19 cellular contexts compared by ENCODE assay signal in genomic region chr5:109312695-109313094, GRCh38.
DNase-seq lines count a peak whose midpoint lies in the region; TF ChIP-seq lines count a peak whose summit lies in the region.
"Had no signal": no experiment of that assay in that cellular context is flagged by ENCODE, and none has a peak within 500 bp of the region (broad histone marks: within the 10 kb centered on the region; RNA-seq: fewer than 3 reads in every experiment).

No MANE protein-coding gene starts in this region.

- peak; percentile 27 for DNase-seq in DMS 273 (lab: John Stamatoyannopoulos, UW; ENCODE audit: unreplicated experiment)
- no peak for DNase-seq in DMS 273 treated with DMSO at 0.1 percent for 48 hours (lab: John Stamatoyannopoulos, UW)
- peak; percentile 59 for DNase-seq in NCI-H82 (lab: John Stamatoyannopoulos, UW)
- DNase-seq in NCI-H82 treated with DMSO at 0.1 percent for 48 hours (lab: John Stamatoyannopoulos, UW; ENCODE audit: unreplicated experiment), result no peak
- peak; percentile 34 for DNase-seq in esophagus muscularis mucosa (ENCODE audit: extremely low spot score)
- no peak for DNase-seq in progenitor cell of endocrine pancreas (ENCODE audit: low spot score, unreplicated experiment)
- no peak for DNase-seq in T-helper 9 cell
- no peak for DNase-seq in Peyer's patch
- DNase-seq: AML-193; Caco-2; CD4-positive, alpha-beta T cell; DMS53; DND-41; EL had no signal

- no peak for TF ChIP-seq EP300 in esophagus muscularis mucosa (IDR thresholded peaks at IDR 0.05)

- H3K36me3 ChIP-seq in esophagus muscularis mucosa (no peaks in the 10 kb centered on the region), Peyer's patch (no peaks in the 10 kb centered on the region)
- H3K36me3 ChIP-seq: HAP-1 had no signal

- H3K4me1 ChIP-seq in esophagus muscularis mucosa, result no peaks in the 10 kb centered on the region
- H3K4me1 ChIP-seq in Peyer's patch, result no peaks in the 10 kb centered on the region
- H3K4me1 ChIP-seq: A549, Caco-2, HAP-1 had no signal

- peaks cover 5% of the 10 kb centered on the region for H3K9me3 Mint-ChIP-seq in progenitor cell of endocrine pancreas (ENCODE audit: low read depth)
- H3K9me3 Mint-ChIP-seq: CD4-positive, alpha-beta T cell had no signal

- H3K9me3 ChIP-seq in esophagus muscularis mucosa (no peaks in the 10 kb centered on the region), Peyer's patch (no peaks in the 10 kb centered on the region)
- H3K9me3 ChIP-seq: A549, Caco-2, HAP-1 had no signal

- H3K4me3 ChIP-seq in esophagus muscularis mucosa (no peak overlapping the region), Peyer's patch (no peak overlapping the region)
- H3K4me3 ChIP-seq: A549, GM12878, HAP-1 had no signal

- peaks cover 21% of the 10 kb centered on the region for H3K4me1 Mint-ChIP-seq in progenitor cell of endocrine pancreas (ENCODE audit: low read depth)

- peak overlapping the region; percentile 91 for H3K27ac Mint-ChIP-seq in progenitor cell of endocrine pancreas
- H3K27ac Mint-ChIP-seq: CD4-positive, alpha-beta T cell had no signal

- no peak overlapping the region for H3K4me3 Mint-ChIP-seq in progenitor cell of endocrine pancreas (ENCODE audit: low read depth)
- H3K4me3 Mint-ChIP-seq: CD4-positive, alpha-beta T cell had no signal

- intact Hi-C loops in esophagus muscularis mucosa (cut with DNase I), result no loop called here

- H3K27me3 ChIP-seq in esophagus muscularis mucosa (no peaks in the 10 kb centered on the region), Peyer's patch (no peaks in the 10 kb centered on the region)

- TF ChIP-seq CTCF in esophagus muscularis mucosa (IDR thresholded peaks at IDR 0.05), result no peak
- no peak for TF ChIP-seq CTCF in progenitor cell of endocrine pancreas (IDR thresholded peaks at IDR 0.05; ENCODE audit: unreplicated experiment)
- no peak for TF ChIP-seq CTCF in Peyer's patch (IDR thresholded peaks at IDR 0.05)

- TF ChIP-seq POLR2A in esophagus muscularis mucosa (IDR thresholded peaks at IDR 0.05; ENCODE audit: low read depth) (no peak), Peyer's patch (IDR thresholded peaks at IDR 0.05) (no peak)

- no peak overlapping the region for H3K27ac ChIP-seq in esophagus muscularis mucosa (replicated peaks in 1 of 4)
- H3K27ac ChIP-seq in Peyer's patch, result no peak overlapping the region
- H3K27ac ChIP-seq: 22Rv1, A549, C4-2B had no signal

- WGBS in esophagus muscularis mucosa, result 93% methylated on average over 2 of the region's 2 CpGs

- no peaks in the 10 kb centered on the region for H3K36me3 Mint-ChIP-seq in progenitor cell of endocrine pancreas (ENCODE audit: insufficient read depth)

- H3K27me3 Mint-ChIP-seq in progenitor cell of endocrine pancreas, result no peaks in the 10 kb centered on the region
- H3K27me3 Mint-ChIP-seq: CD4-positive, alpha-beta T cell had no signal

Comparison
In these comparisons a context has a peak if more than half of its experiments do, and no peak if none do; other contexts are left out.
1. DNase-seq: peak in DMS 273 (single experiment), NCI-H82 (single experiment) and esophagus muscularis mucosa (single experiment); none in DMS 273 treated with DMSO at 0.1 percent for 48 hours (single experiment), NCI-H82 treated with DMSO at 0.1 percent for 48 hours (single experiment), progenitor cell of endocrine pancreas (single experiment), T-helper 9 cell (single experiment) and Peyer's patch (0 of 3).